Comparison of ENCODE assay signal across 19 cellular contexts in the genomic region with DNA sequence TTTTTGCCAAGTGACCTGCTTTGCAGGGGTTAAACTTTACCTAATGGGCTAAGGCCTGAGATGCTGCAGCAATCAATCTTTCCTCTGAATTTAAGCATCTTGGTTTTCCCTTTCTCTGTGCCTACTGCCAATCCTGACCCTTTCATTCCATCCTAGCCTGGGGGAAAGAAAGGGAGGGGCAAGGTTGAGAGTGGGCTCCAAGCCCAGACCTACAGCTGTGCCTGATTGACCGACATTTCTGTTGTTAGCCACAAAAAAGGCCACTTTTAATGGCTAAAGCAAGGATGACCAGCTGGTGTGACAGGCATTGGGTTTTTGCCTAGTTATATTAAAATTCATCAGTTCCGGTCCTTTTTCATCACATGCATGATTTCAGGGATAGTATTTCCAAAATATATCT.
"Had no signal": no experiment of that assay in that cellular context is flagged by ENCODE, and none has a peak within 500 bp of the region (broad histone marks: within the 10 kb centered on the region; RNA-seq: fewer than 3 reads in every experiment).

No MANE protein-coding gene starts in this region.

- ATAC-seq: activated CD8-positive, alpha-beta memory T cell treated with anti-CD3 and anti-CD28 coated beads, Interleukin-2, amount 10 ng/mL, durations not matched to agents 7 days and 5 days; activated T-cell treated with anti-CD3 and anti-CD28 coated beads, Interleukin-2, amount 50 U/mL, for 4 hours; PC-3; T-helper 17 cell; WTC11 had no signal

- DNase-seq: activated CD4-positive, alpha-beta T cell treated with anti-CD3 and anti-CD28 coated beads for 48 hours; activated CD4-positive, alpha-beta T cell treated with anti-CD3 and anti-CD28 coated beads, Interleukin-2, amount 50 U/mL, for 4 hours; activated CD4-positive, CD25-positive, alpha-beta regulatory T cell treated with anti-CD3 and anti-CD28 coated beads, Interleukin-2, amount 50 U/mL, for 72 hours; activated CD8-positive, alpha-beta memory T cell treated with anti-CD3 and anti-CD28 coated beads, Interleukin-2, amount 10 ng/mL, durations not matched to agents 7 days and 5 days; activated gamma-delta T cell; activated naive CD4-positive, alpha-beta T cell treated with anti-CD3 and anti-CD28 coated beads for 36 hours; activated T-cell treated with anti-CD3 and anti-CD28 coated beads, Interleukin-2, amount 50 U/mL, for 4 hours; cortex of kidney; KG1; NCI-H1105; NCI-H1436; NCI-H187 treated with DMSO at 0.1 percent for 48 hours; NCI-H2081 treated with DMSO at 0.1 percent for 48 hours; NCI-H524; PC-3; SHP77 treated with DMSO at 0.1 percent for 48 hours; T-helper 17 cell; T-helper 9 cell had no signal
